ENCODE assay signal across 25 cellular contexts in the genomic region with DNA sequence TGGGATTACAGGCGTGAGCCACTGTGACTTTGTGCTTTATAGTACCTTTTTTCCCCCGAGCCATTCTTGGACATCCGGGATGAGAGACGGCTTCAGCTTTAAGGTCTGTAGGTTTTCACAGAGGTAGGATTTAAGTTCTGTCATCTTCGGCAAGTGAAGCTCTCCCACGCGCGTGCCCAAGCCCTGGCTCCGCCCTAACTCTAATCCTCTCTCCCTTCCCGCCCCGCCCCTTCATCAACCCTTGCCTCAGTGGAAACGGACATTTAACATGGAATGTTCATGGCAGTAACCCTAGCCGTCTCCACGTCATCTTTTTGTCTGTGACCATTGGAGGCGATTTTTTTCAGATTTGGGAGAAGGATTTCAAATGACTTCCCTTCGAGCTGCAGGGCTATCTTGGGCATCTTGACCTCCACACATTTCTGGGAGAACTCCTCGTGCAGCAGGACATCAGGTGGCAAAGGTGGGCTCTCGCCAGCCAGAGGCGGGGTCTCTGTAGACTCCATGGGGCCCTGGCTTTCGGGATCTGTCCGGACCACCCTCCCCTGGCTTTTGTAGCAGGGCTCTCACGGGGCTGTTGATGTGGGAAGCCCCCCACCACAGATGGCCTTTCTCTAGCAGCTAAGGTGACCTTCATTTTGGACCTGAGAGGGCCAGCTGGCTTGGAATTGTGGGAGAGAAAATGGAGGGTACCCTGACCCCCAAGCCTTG. TPM values are rescaled to one million over a fixed set of nuclear protein-coding genes. Genes with fewer than 3 reads are reported as not detected.
A peak's percentile ranks its signal among the peaks of the same experiment; 100 is the strongest.
DNase-seq lines count a peak whose midpoint lies in the region; ATAC-seq and TF ChIP-seq lines count a peak whose summit lies in the region.
"Had no signal": no experiment of that assay in that cellular context is flagged by ENCODE, and none has a peak within 500 bp of the region (broad histone marks: within the 10 kb centered on the region; RNA-seq: fewer than 3 reads in every experiment).

No MANE protein-coding gene starts in this region.

- no peak overlapping the region for H2AFZ ChIP-seq in neural progenitor cell (replicated peaks)
- H2AFZ ChIP-seq: PC-9 had no signal

- no peak overlapping the region for H3K27ac Mint-ChIP-seq in neural progenitor cell
- H3K27ac Mint-ChIP-seq in CD8-positive, alpha-beta memory T cell, result peak overlapping the region in 1 of 8 donors; percentile 17
- H3K27ac Mint-ChIP-seq: CD4-positive, alpha-beta T cell; HFFc6 had no signal

- no peaks in the 10 kb centered on the region for H3K36me3 ChIP-seq in neural progenitor cell
- H3K36me3 ChIP-seq in CD8-positive, alpha-beta memory T cell (ENCODE audit: insufficient read depth, low read length), result no peaks in the 10 kb centered on the region
- H3K36me3 ChIP-seq: BLaER1 had no signal

- no peaks in the 10 kb centered on the region for H3K36me3 Mint-ChIP-seq in neural progenitor cell
- H3K36me3 Mint-ChIP-seq in CD8-positive, alpha-beta memory T cell, result no peaks in the 10 kb centered on the region

- no peak overlapping the region for H3K27ac ChIP-seq in neural progenitor cell
- no peak overlapping the region for H3K27ac ChIP-seq in CD8-positive, alpha-beta memory T cell (ENCODE audit: low read depth, low read length)
- H3K27ac ChIP-seq: BLaER1, PC-9, RWPE1 had no signal

- H3K4me1 Mint-ChIP-seq in neural progenitor cell, result peaks cover 31% of the 10 kb centered on the region
- H3K4me1 Mint-ChIP-seq in CD8-positive, alpha-beta memory T cell, result peaks cover 0 to 12% (median 3%) of the 10 kb centered on the region in 3 donors

- H3K4me3 ChIP-seq in neural progenitor cell, result no peak overlapping the region
- H3K4me3 ChIP-seq in CD8-positive, alpha-beta memory T cell (ENCODE audit: low read length), result no peak overlapping the region
- H3K4me3 ChIP-seq: BLaER1, PC-9 had no signal

- H4K20me1 ChIP-seq in neural progenitor cell (ENCODE audit: low read depth), result no peaks in the 10 kb centered on the region
- H4K20me1 ChIP-seq: BLaER1 had no signal

- no peaks in the 10 kb centered on the region for H3K79me2 ChIP-seq in neural progenitor cell (ENCODE audit: low read depth)

- DNase-seq in AG20443 (ENCODE audit: low spot score) (peak; percentile 9), SW480 (ENCODE audit: low spot score) (peak; percentile 37), left lobe of liver (ENCODE audit: low spot score) (peak; percentile 39), neural progenitor cell (ENCODE audit: low spot score) (peak; percentile 31), cerebellum (ENCODE audit: low spot score) (no peak), T-helper 9 cell (no peak), dermis blood vessel endothelial cell (no peak)
- DNase-seq in CD8-positive, alpha-beta memory T cell, result no peak
- DNase-seq: Caco-2; CD4-positive, alpha-beta T cell; DMS 273 treated with DMSO at 0.1 percent for 48 hours; DMS79 treated with DMSO at 0.1 percent for 48 hours; HFFc6; KBM-7; MM.1S; NCI-H1092; NCI-H1436; NCI-H187 treated with DMSO at 0.1 percent for 48 hours; NCI-H2107; NCI-H446 treated with DMSO at 0.1 percent for 48 hours; NCI-H69; PC-9; SHP77 treated with DMSO at 0.1 percent for 48 hours had no signal

- TF ChIP-seq CTCF in neural progenitor cell (IDR thresholded peaks at IDR 0.05), result no peak

- H3K9me3 Mint-ChIP-seq in neural progenitor cell, result no peaks in the 10 kb centered on the region
- H3K9me3 Mint-ChIP-seq in CD8-positive, alpha-beta memory T cell, result no peaks in the 10 kb centered on the region
- H3K9me3 Mint-ChIP-seq: CD4-positive, alpha-beta T cell; HFFc6 had no signal

- no peak overlapping the region for H3K9ac ChIP-seq in neural progenitor cell
- H3K9ac ChIP-seq: BLaER1 had no signal

- peaks cover 12% of the 10 kb centered on the region for H3K27me3 ChIP-seq in neural progenitor cell
- H3K27me3 ChIP-seq in CD8-positive, alpha-beta memory T cell (ENCODE audit: insufficient read depth, low read length, poor library complexity, severe bottlenecking), result no peaks in the 10 kb centered on the region
- H3K27me3 ChIP-seq: BLaER1 had no signal

- no peak for ATAC-seq in left lobe of liver

- no peak overlapping the region for H3K4me2 ChIP-seq in neural progenitor cell
- H3K4me2 ChIP-seq: BLaER1, PC-9 had no signal

- no peaks in the 10 kb centered on the region for H3F3A ChIP-seq in neural progenitor cell (ENCODE audit: low read depth)

- CTCF ChIA-PET in CD8-positive, alpha-beta memory T cell (lab: Charles Lee), result no interaction called here

- no peak overlapping the region for H3K4me3 Mint-ChIP-seq in neural progenitor cell
- H3K4me3 Mint-ChIP-seq in CD8-positive, alpha-beta memory T cell, result no peak overlapping the region
- H3K4me3 Mint-ChIP-seq: CD4-positive, alpha-beta T cell; HFFc6 had no signal

- POLR2A ChIA-PET in CD8-positive, alpha-beta memory T cell (lab: Charles Lee), result no interaction called here

- H3K27me3 Mint-ChIP-seq in neural progenitor cell (ENCODE audit: insufficient read depth, low read depth), result peaks cover 12% of the 10 kb centered on the region
- peaks cover 0 to 7% of the 10 kb centered on the region in 2 donors for H3K27me3 Mint-ChIP-seq in CD8-positive, alpha-beta memory T cell
- H3K27me3 Mint-ChIP-seq: CD4-positive, alpha-beta T cell had no signal

- H3K9me3 ChIP-seq in neural progenitor cell (ENCODE audit: low read depth), result no peaks in the 10 kb centered on the region
- no peaks in the 10 kb centered on the region for H3K9me3 ChIP-seq in CD8-positive, alpha-beta memory T cell (ENCODE audit: low read length)
- H3K9me3 ChIP-seq: BLaER1, Caco-2 had no signal

- no peaks in the 10 kb centered on the region for H3K4me1 ChIP-seq in neural progenitor cell
- H3K4me1 ChIP-seq in CD8-positive, alpha-beta memory T cell (ENCODE audit: insufficient read depth, low read length), result no peaks in the 10 kb centered on the region
- H3K4me1 ChIP-seq: Caco-2 had no signal

RNA-seq across cellular contexts. Expression of gene COLEC11, which starts 6.8 kb away (rescaled TPM):
- total RNA-seq in left lobe of liver (40.1 TPM), neural progenitor cell (ENCODE audit: low replicate concordance) (not detected in 2 replicates), cerebellum (0.82 TPM), dermis blood vessel endothelial cell (0.79 and 0.85 TPM in 2 replicates)
- under 1 TPM; 0.24 to 0.29 TPM for total RNA-seq in CD8-positive, alpha-beta memory T cell
- polyA plus RNA-seq in CD8-positive, alpha-beta memory T cell, result not detected
- total RNA-seq: Caco-2, HFFc6 had no signal

RNA-seq across cellular contexts. Expression of gene RPS7, which starts 26.7 kb away (rescaled TPM):
- total RNA-seq in left lobe of liver, result 388 TPM
- 5,433 and 5,441 TPM in 2 replicates for total RNA-seq in neural progenitor cell (ENCODE audit: low replicate concordance)
- 1,000 to 10,000 TPM; 1,423 to 1,459 TPM for total RNA-seq in CD8-positive, alpha-beta memory T cell
- 1,173 TPM for polyA plus RNA-seq in CD8-positive, alpha-beta memory T cell
- total RNA-seq in cerebellum, result 595 TPM
- total RNA-seq in dermis blood vessel endothelial cell, result 926 and 1,911 TPM in 2 replicates

RNA-seq across cellular contexts. Expression of gene RNASEH1, which starts 43.6 kb away (rescaled TPM):
- total RNA-seq in left lobe of liver (9.5 TPM), neural progenitor cell (ENCODE audit: low replicate concordance) (26.8 and 28.2 TPM in 2 replicates), cerebellum (18.1 TPM), dermis blood vessel endothelial cell (23.5 and 30.9 TPM in 2 replicates)
- 10 to 100 TPM; 36.5 to 38.1 TPM for total RNA-seq in CD8-positive, alpha-beta memory T cell
- polyA plus RNA-seq in CD8-positive, alpha-beta memory T cell, result 34.4 TPM

RNA-seq across cellular contexts. Expression of gene ALLC, which starts 56.3 kb away (rescaled TPM):
- total RNA-seq in left lobe of liver (0.20 TPM), neural progenitor cell (ENCODE audit: low replicate concordance) (not detected in 2 replicates), cerebellum (not detected), dermis blood vessel endothelial cell (not detected in 2 replicates)
- not detected for total RNA-seq in CD8-positive, alpha-beta memory T cell
- not detected for polyA plus RNA-seq in CD8-positive, alpha-beta memory T cell
- total RNA-seq: Caco-2; CD4-positive, alpha-beta T cell; HFFc6; PC-9 had no signal

Comparison
In these comparisons a context has a peak if more than half of its experiments do, and no peak if none do; other contexts are left out.
1. DNase-seq: peak in AG20443 (single experiment), SW480 (single experiment), left lobe of liver (single experiment) and neural progenitor cell (single experiment); none in CD8-positive, alpha-beta memory T cell (0 of 5), cerebellum (single experiment), T-helper 9 cell (single experiment) and dermis blood vessel endothelial cell (single experiment).
2. RNA of gene COLEC11, which starts 6.8 kb away (total RNA-seq): 40.1 TPM in left lobe of liver (single experiment); 0.79 to 0.85 TPM in dermis blood vessel endothelial cell, 0.82 TPM in cerebellum (single experiment), 0.24 to 0.29 TPM in CD8-positive, alpha-beta memory T cell and not detected in neural progenitor cell; every median in the first group is over 10 times any median in the second.